Comparison of ENCODE assay signal across 9 cellular contexts in genomic region chr2:134217924-134218323, GRCh38. TPM values are rescaled to one million over a fixed set of nuclear protein-coding genes. Genes with fewer than 3 reads are reported as not detected.
DNase-seq lines count a peak whose midpoint lies in the region; ATAC-seq and TF ChIP-seq lines count a peak whose summit lies in the region.
"Had no signal": no experiment of that assay in that cellular context is flagged by ENCODE, and none has a peak within 500 bp of the region (broad histone marks: within the 10 kb centered on the region; RNA-seq: fewer than 3 reads in every experiment).

No MANE protein-coding gene starts in this region.

- no peaks in the 10 kb centered on the region for H3K9me3 ChIP-seq in CD8-positive, alpha-beta memory T cell (ENCODE audit: low read length)
- H3K9me3 ChIP-seq in tibial artery = no peaks in the 10 kb centered on the region

- H3K27ac ChIP-seq in CD8-positive, alpha-beta memory T cell (ENCODE audit: low read depth, low read length) = no peak overlapping the region
- no peak overlapping the region for H3K27ac ChIP-seq in tibial artery

- H3K9me3 Mint-ChIP-seq in CD8-positive, alpha-beta memory T cell = peaks cover 0 to 5% (median 0%) of the 10 kb centered on the region in 5 donors

- intact Hi-C loops in tibial artery (cut with DNase I; ENCODE audit: low total_unique reads) = no loop called here
- intact Hi-C loops in sciatic nerve (cut with DNase I) = no loop called here

- DNase-seq in CD8-positive, alpha-beta memory T cell = no peak
- peak; percentile 5 for DNase-seq in activated naive CD8-positive, alpha-beta T cell treated with anti-CD3 and anti-CD28 coated beads, Interleukin-2, amount 50 U/mL, for 16 hours (ENCODE audit: low read depth, low spot score)
- DNase-seq in tibial artery (no peak), HUDEP-2 (lab: John Stamatoyannopoulos, UW; ENCODE audit: unreplicated experiment in 76 of 76) (no peak), sciatic nerve (ENCODE audit: low spot score) (no peak), NCI-H2029 (lab: John Stamatoyannopoulos, UW) (no peak)

- H3K4me3 ChIP-seq in CD8-positive, alpha-beta memory T cell (ENCODE audit: low read length) = no peak overlapping the region
- no peak overlapping the region for H3K4me3 ChIP-seq in tibial artery

- no peaks in the 10 kb centered on the region for H3K27me3 ChIP-seq in CD8-positive, alpha-beta memory T cell (ENCODE audit: insufficient read depth, low read length, poor library complexity, severe bottlenecking)
- H3K27me3 ChIP-seq in tibial artery = no peaks in the 10 kb centered on the region

- peaks cover 0 to 2% (median 1%) of the 10 kb centered on the region in 3 donors for H3K36me3 Mint-ChIP-seq in CD8-positive, alpha-beta memory T cell

- H3K27me3 Mint-ChIP-seq in CD8-positive, alpha-beta memory T cell = peaks cover 0 to 2% of the 10 kb centered on the region in 2 donors

- peak overlapping the region in 6 of 7 donors; percentile 54 to 82 (median 76) for H3K4me3 Mint-ChIP-seq in CD8-positive, alpha-beta memory T cell

- H3K4me1 ChIP-seq in CD8-positive, alpha-beta memory T cell (ENCODE audit: insufficient read depth, low read length) = peaks cover 43% of the 10 kb centered on the region
- H3K4me1 ChIP-seq in tibial artery = peaks cover 0 to 16% (median 11%) of the 10 kb centered on the region in 4 donors

- no peaks in the 10 kb centered on the region for H3K36me3 ChIP-seq in CD8-positive, alpha-beta memory T cell (ENCODE audit: insufficient read depth, low read length)
- H3K36me3 ChIP-seq in tibial artery = no peaks in the 10 kb centered on the region

- CTCF ChIA-PET in CD8-positive, alpha-beta memory T cell (lab: Charles Lee) = interaction anchor here (0.9 to 4.1 kb wide), 8 partner anchors 10 to 194 kb away, joined by 3 to 15 read pairs (median 8); no protein-coding TSS in a partner anchor

- peaks cover 59 to 85% (median 62%) of the 10 kb centered on the region in 3 donors for H3K4me1 Mint-ChIP-seq in CD8-positive, alpha-beta memory T cell

- ATAC-seq in GM19467 (IDR thresholded peaks at IDR 0.05; ENCODE audit: unreplicated experiment) = peak; percentile 65
- ATAC-seq in HG03378 (IDR thresholded peaks at IDR 0.05; ENCODE audit: unreplicated experiment) = peak; percentile 78
- no peak for ATAC-seq in sciatic nerve
- ATAC-seq: Panc1 had no signal

- POLR2A ChIA-PET in CD8-positive, alpha-beta memory T cell (lab: Charles Lee) = no interaction called here

- no peak for TF ChIP-seq CTCF in tibial artery (IDR thresholded peaks at IDR 0.05)

- peak overlapping the region; percentile 72 to 96 (median 92) for H3K27ac Mint-ChIP-seq in CD8-positive, alpha-beta memory T cell

RNA-seq across cellular contexts. Expression of gene MGAT5, which starts 35.9 kb away (rescaled TPM):
- 10 to 100 TPM; 40.9 to 42.4 TPM for total RNA-seq in CD8-positive, alpha-beta memory T cell
- polyA plus RNA-seq in CD8-positive, alpha-beta memory T cell = 6.4 TPM
- 49.6 TPM for total RNA-seq in sciatic nerve
